7 cellular contexts compared by ENCODE assay signal in the genomic region with DNA sequence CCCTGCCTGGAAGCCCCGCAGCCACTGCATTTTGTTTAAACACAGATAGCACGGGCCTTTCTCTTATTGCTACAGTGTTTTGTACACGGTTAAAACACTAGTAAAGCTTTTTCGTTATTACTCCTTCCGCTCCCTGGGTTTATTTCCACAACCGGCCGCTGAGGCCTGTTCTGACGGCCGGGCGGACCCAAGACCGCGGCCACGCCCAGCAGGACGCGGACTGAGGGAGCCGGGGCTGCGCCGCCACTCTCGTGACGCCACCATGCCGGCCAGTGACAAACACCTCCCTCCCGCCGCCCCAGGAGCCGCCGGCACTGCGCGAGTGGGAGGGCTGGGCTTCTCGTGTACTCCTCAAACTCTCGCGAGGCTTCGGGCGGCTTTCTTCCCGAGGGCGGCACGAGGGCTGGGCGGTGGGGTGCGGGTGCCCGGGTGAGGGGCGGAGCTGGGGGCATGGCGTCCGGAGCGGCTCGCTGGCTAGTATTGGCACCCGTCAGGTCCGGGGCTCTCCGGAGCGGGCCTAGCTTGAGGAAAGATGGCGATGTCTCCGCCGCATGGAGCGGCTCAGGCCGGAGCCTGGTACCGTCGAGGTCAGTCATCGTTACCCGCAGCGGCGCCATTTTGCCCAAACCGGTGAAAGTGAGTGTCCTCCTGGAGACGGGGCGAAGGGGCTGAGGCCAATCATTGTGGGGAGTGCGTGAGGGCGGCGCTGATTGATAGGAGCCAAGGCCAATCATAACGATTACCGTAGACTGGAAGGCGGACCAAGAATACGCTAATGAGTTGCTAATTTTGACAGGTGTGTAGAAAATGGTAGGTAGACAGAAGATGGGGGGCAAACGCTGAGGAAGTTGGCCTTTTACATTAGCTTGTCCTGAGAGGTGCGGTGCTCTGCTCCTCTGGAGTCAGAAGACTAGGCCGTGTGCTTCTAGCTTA. TPM values are rescaled to one million over a fixed set of nuclear protein-coding genes. Genes with fewer than 3 reads are reported as not detected.
DNase-seq lines count a peak whose midpoint lies in the region; ATAC-seq and TF ChIP-seq lines count a peak whose summit lies in the region.

SMDT1 (plus strand) TSS at position 382 of the 933 bp plus-strand sequence; CDS start at position 451, 69 bp downstream.

- no peak for TF ChIP-seq CTCF in hepatocyte (IDR thresholded peaks at IDR 0.05; ENCODE audit: poor library complexity)

- peak within 1 kb of the TSS; percentile 81 for H3K4me2 ChIP-seq in hepatocyte

- no peaks in the 10 kb centered on the region for H3K36me3 ChIP-seq in hepatocyte (replicated peaks; ENCODE audit: insufficient read depth, low read depth)

- H2AFZ ChIP-seq in hepatocyte, result peak within 1 kb of the TSS; percentile 80

- peaks cover 39% of the 10 kb centered on the region for H3K79me2 ChIP-seq in hepatocyte

- H3K9me2 ChIP-seq in hepatocyte (replicated peaks; ENCODE audit: insufficient read depth), result no peaks in the 10 kb centered on the region

- ATAC-seq in GM18508 (IDR thresholded peaks at IDR 0.05; ENCODE audit: insufficient read depth, unreplicated experiment) (peak; percentile 60), HG03025 (IDR thresholded peaks at IDR 0.05; ENCODE audit: low FRiP score, unreplicated experiment) (peak; percentile 77)

- H3K9me3 ChIP-seq in hepatocyte (ENCODE audit: low read depth), result no peaks in the 10 kb centered on the region

- peaks cover 15% of the 10 kb centered on the region for H3K4me1 ChIP-seq in hepatocyte (ENCODE audit: insufficient read depth)

- WGBS in hepatocyte (ENCODE audit: low lambda C conversion rate, missing lambda C conversion rate), result 1% methylated on average over 62 of the region's 71 CpGs

- H3K27ac ChIP-seq in hepatocyte, result peak within 1 kb of the TSS; percentile 98

- no peaks in the 10 kb centered on the region for H3K27me3 ChIP-seq in hepatocyte

- no peaks in the 10 kb centered on the region for H4K20me1 ChIP-seq in hepatocyte (ENCODE audit: insufficient read depth, poor library complexity, severe bottlenecking)

- peak; percentile 95 for DNase-seq in NCI-H2081 (lab: John Stamatoyannopoulos, UW)
- DNase-seq in T1000 (lab: John Stamatoyannopoulos, UW), result peak; percentile 98
- DNase-seq in astrocyte of the hippocampus (ENCODE audit: low read depth, low spot score), result peak; percentile 99
- peak; percentile 100 for DNase-seq in hepatocyte (ENCODE audit: low spot score)
- DNase-seq in renal cortical epithelial cell (ENCODE audit: low read depth), result peak; percentile 94

- H3K4me3 ChIP-seq in hepatocyte, result peak within 1 kb of the TSS; percentile 70

RNA-seq across cellular contexts. Expression of gene SMDT1, which starts in this region (rescaled TPM):
- total RNA-seq in hepatocyte, result 10.8 and 14.7 TPM in 2 replicates
- polyA plus RNA-seq in hepatocyte, result 143 and 145 TPM in 2 replicates
- total RNA-seq in renal cortical epithelial cell, result 1.7 and 4.5 TPM in 2 replicates

Comparison
In these comparisons a context has a peak if more than half of its experiments do, and no peak if none do; other contexts are left out.
1. Peak in every context shown above with its lines: DNase-seq, ATAC-seq, H3K4me3 ChIP-seq and H3K27ac ChIP-seq.